Comparison of ENCODE assay signal across 7 cellular contexts in the genomic region with DNA sequence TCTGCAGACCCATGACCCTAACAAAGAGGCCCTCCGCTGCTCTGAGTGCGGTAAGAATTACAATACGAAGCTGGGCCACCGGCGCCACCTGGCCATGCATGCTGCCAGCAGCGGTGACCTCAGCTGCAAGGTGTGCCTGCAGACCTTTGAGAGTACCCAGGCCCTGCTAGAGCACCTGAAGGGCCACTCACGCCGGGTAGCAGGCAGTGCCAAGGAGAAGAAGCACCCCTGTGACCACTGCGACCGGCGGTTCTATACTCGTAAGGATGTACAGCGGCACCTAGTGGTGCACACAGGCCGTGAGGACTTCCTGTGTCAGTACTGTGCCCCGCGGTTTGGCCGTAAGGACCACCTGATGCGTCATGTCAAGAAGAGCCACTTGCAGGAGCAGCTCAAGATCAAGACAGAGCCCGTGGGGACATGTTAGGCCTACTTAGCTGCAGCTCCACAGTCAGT.
A peak's percentile ranks its signal among the peaks of the same experiment; 100 is the strongest.
DNase-seq lines count a peak whose midpoint lies in the region; FAIRE-seq and TF ChIP-seq lines count a peak whose summit lies in the region.
"Not testable (repeated sequence)": the region's sequence is repeated elsewhere in the genome, so short reads cannot be mapped to it uniquely, and the experiment has no call there.

No MANE protein-coding gene starts in this region.

- H3K14ac ChIP-seq in H1 (ENCODE audit: insufficient read length) = not testable (repeated sequence)

- not testable (repeated sequence) for H2AK5ac ChIP-seq in H1 (ENCODE audit: low read depth, low read length)

- H2AFZ ChIP-seq in H1 (ENCODE audit: low read length) = not testable (repeated sequence)

- H3K4me3 ChIP-seq in SJCRH30; H1 (ENCODE audit: extremely low read depth in 1 of 4, insufficient read depth in 2 of 4, low read depth in 3 of 4, low read length in 4 of 4); spleen: not testable (repeated sequence)

- TF ChIP-seq RAD21 in H1 (IDR thresholded peaks at IDR 0.05 in 1 of 2, conservative IDR thresholded peaks at IDR 0.05 in 1 of 2; ENCODE audit: low read depth in 2 of 2, low read length in 2 of 2) = peak; percentile 57 to 70

- not testable (repeated sequence) for H3K79me2 ChIP-seq in H1 (ENCODE audit: control insufficient read depth in 1 of 2, insufficient read depth in 2 of 2, low read length in 2 of 2)

- H3K79me1 ChIP-seq in H1 (ENCODE audit: low read depth, low read length) = not testable (repeated sequence)

- TF ChIP-seq EP300 in H1 (IDR thresholded peaks at IDR 0.05; ENCODE audit: borderline replicate concordance in 1 of 2, low read depth in 2 of 2, low read length in 2 of 2) = not testable (repeated sequence)

- H3K27ac ChIP-seq in SJCRH30; H1 (ENCODE audit: low read depth, low read length); spleen: not testable (repeated sequence)

- not testable (repeated sequence) for H3K9me3 ChIP-seq in SJCRH30 (replicated peaks); H1 (ENCODE audit: insufficient read depth in 2 of 2, low read depth in 1 of 2, low read length in 1 of 2)
- H3K9me3 ChIP-seq in spleen = peaks cover 0 to 15% (median 0%) of the 10 kb centered on the region in 8 donors

- not testable (repeated sequence) for H3K23ac ChIP-seq in H1 (ENCODE audit: insufficient read length)

- H2BK5ac ChIP-seq in H1 (ENCODE audit: low read depth, low read length) = not testable (repeated sequence)

- 0 out of 2 replicates have a peak overlapping the region, but pooled peaks have one; percentile 51 for H2BK12ac ChIP-seq in H1 (ENCODE audit: low read depth, low read length)

- WGBS in H1 (ENCODE audit: extremely low coverage in 1 of 2, insufficient coverage in 1 of 2, insufficient read length in 1 of 2, insufficient replicate concordance in 2 of 2, low coverage in 1 of 2, low lambda C conversion rate in 2 of 2, missing lambda C conversion rate in 1 of 2), 2 experiments = 90% methylated on average over 19 of the region's 19 CpGs; no CpG with 5 or more reads in 1 of the 2 experiments
- 92 to 97% (median 95%) methylated on average over 16 to 19 of the region's 19 CpGs for WGBS in spleen, 5 donors

- not testable (repeated sequence) for TF ChIP-seq POLR2A in H1 (IDR thresholded peaks at IDR 0.05; ENCODE audit: control extremely low read depth in 1 of 2, low read depth in 2 of 2, low read length in 2 of 2); spleen (IDR thresholded peaks at IDR 0.05)

- CTCF ChIA-PET in H1 (lab: Charles Lee; ENCODE audit: partially characterized antibody) = interaction anchor here (0.6 to 2.7 kb wide), 14 partner anchors 8 to 334 kb away, joined by 3 to 21 read pairs (median 4); no protein-coding TSS in a partner anchor

- intact Hi-C loops in spleen (cut with DNase I; ENCODE audit: low total_unique reads) = not testable (repeated sequence)

- H4K5ac ChIP-seq in H1 (ENCODE audit: insufficient read length, low read depth, low read length) = not testable (repeated sequence)

- not testable (repeated sequence) for H3K4ac ChIP-seq in H1 (replicated peaks; ENCODE audit: insufficient read length, low read depth, low read length)

- not testable (repeated sequence) for H4K20me1 ChIP-seq in H1 (replicated peaks in 1 of 2; ENCODE audit: control insufficient read depth in 1 of 2, insufficient read depth in 2 of 2, low read length in 2 of 2)

- H3K56ac ChIP-seq in H1 (replicated peaks; ENCODE audit: insufficient read length, low read depth, low read length) = not testable (repeated sequence)

- POLR2A ChIA-PET in H1 (lab: Charles Lee; ENCODE audit: partially characterized antibody) = not testable (repeated sequence)

- not testable (repeated sequence) for H3K27me3 ChIP-seq in SJCRH30; H1 (replicated peaks in 1 of 4; ENCODE audit: control insufficient read depth in 3 of 4, extremely low read depth in 1 of 4, insufficient read depth in 3 of 4, low read length in 3 of 4); spleen (replicated peaks in 1 of 7)

- not testable (repeated sequence) for H3K4me1 ChIP-seq in SJCRH30; H1 (replicated peaks in 1 of 4; ENCODE audit: control insufficient read depth in 3 of 4, insufficient read depth in 4 of 4, low read length in 3 of 4); spleen

- TF ChIP-seq CTCF in H1 (IDR thresholded peaks at IDR 0.05; ENCODE audit: control extremely low read depth in 1 of 3, insufficient read depth in 1 of 3, low read depth in 1 of 3, low read length in 3 of 3) = peak; percentile 49 to 61 (median 53)
- not testable (repeated sequence) for TF ChIP-seq CTCF in spleen (IDR thresholded peaks at IDR 0.05 in 8 of 11, conservative IDR thresholded peaks at IDR 0.05 in 3 of 11)

- not testable (repeated sequence) for H3K9ac ChIP-seq in H1 (replicated peaks in 1 of 4; ENCODE audit: extremely low read depth in 1 of 4, low read depth in 3 of 4, low read length in 3 of 4)

- not testable (repeated sequence) for H3K36me3 ChIP-seq in SJCRH30; H1 (ENCODE audit: control insufficient read depth in 2 of 4, insufficient read depth in 4 of 4, low read length in 3 of 4); spleen

- not testable (repeated sequence) for H4K8ac ChIP-seq in H1 (ENCODE audit: extremely low read depth, insufficient read depth, low read length)

- not testable (repeated sequence) for H3K23me2 ChIP-seq in H1 (ENCODE audit: low read depth, low read length)

- FAIRE-seq in H1 (lab: Jason Lieb, UNC) = not testable (repeated sequence)

- H3K18ac ChIP-seq in H1 (ENCODE audit: extremely low read depth, low read length) = not testable (repeated sequence)

- not testable (repeated sequence) for H2BK15ac ChIP-seq in H1 (ENCODE audit: low read length)

- not testable (repeated sequence) for H2BK20ac ChIP-seq in H1 (ENCODE audit: low read length)

- H3K4me2 ChIP-seq in H1 (ENCODE audit: insufficient read depth in 1 of 2, low read depth in 2 of 2, low read length in 2 of 2) = not testable (repeated sequence)

- not testable (repeated sequence) for H4K91ac ChIP-seq in H1 (replicated peaks; ENCODE audit: insufficient read length, low read length)

- peak; percentile 2 for DNase-seq in COLO668 (lab: John Stamatoyannopoulos, UW; ENCODE audit: unreplicated experiment)
- peak; percentile 9 for DNase-seq in H4 (ENCODE audit: low spot score)
- DNase-seq in NCI-H69 (lab: John Stamatoyannopoulos, UW) = peak; percentile 1
- DNase-seq in SJCRH30 = peak; percentile 13 to 17
- DNase-seq in H1 (ENCODE audit: low read depth in 1 of 2, low spot score in 2 of 2) = peak in 1 of 2 experiments; percentile 71
- peak; percentile 15 for DNase-seq in iPS-NIHi7 (ENCODE audit: extremely low spot score)
- peak; percentile 64 for DNase-seq in spleen

- H2BK120ac ChIP-seq in H1 (replicated peaks; ENCODE audit: low read depth, low read length) = not testable (repeated sequence)
